Comparison of ENCODE assay signal across 12 cellular contexts in genomic region chr5:132477784-132478497, GRCh38. TPM values are rescaled to one million over a fixed set of nuclear protein-coding genes. Genes with fewer than 3 reads are reported as not detected.
DNase-seq lines count a peak whose midpoint lies in the region; ATAC-seq and TF ChIP-seq lines count a peak whose summit lies in the region.
"Had no signal": no experiment of that assay in that cellular context is flagged by ENCODE, and none has a peak within 500 bp of the region (broad histone marks: within the 10 kb centered on the region; RNA-seq: fewer than 3 reads in every experiment).

No MANE protein-coding gene starts in this region.

- no peak overlapping the region for H3K4me3 Mint-ChIP-seq in Caco-2 (ENCODE audit: unreplicated experiment)
- H3K4me3 Mint-ChIP-seq: nephron progenitor cell had no signal

- peaks cover 30% of the 10 kb centered on the region for H3K4me1 Mint-ChIP-seq in Caco-2 (ENCODE audit: low read depth, unreplicated experiment)

- H4K12ac ChIP-seq in trophoblast cell (ENCODE audit: low read depth, low read length), result no peak overlapping the region

- no CpG with 5 or more reads among the region's 12 CpGs for WGBS in trophoblast cell (ENCODE audit: extremely low coverage, insufficient coverage, insufficient read length)
- WGBS in GM23248 (ENCODE audit: low coverage in 1 of 2, low lambda C conversion rate in 2 of 2, missing lambda C conversion rate in 2 of 2), 2 experiments, result 80 to 83% methylated on average over 12 of the region's 12 CpGs

- no peak overlapping the region for H2BK5ac ChIP-seq in trophoblast cell (ENCODE audit: low read depth, low read length, poor library complexity)

- H2AK5ac ChIP-seq in trophoblast cell (ENCODE audit: low read length), result no peak overlapping the region

- 0 out of 2 replicates have a peak, but pooled peaks cover 5% of the 10 kb centered on the region for H3F3A ChIP-seq in GM23248 (ENCODE audit: insufficient read depth)

- no peak overlapping the region for H2BK120ac ChIP-seq in trophoblast cell (ENCODE audit: insufficient read depth, low read length, poor library complexity)

- intact Hi-C loops in Caco-2 (cut with micrococcal nuclease; ENCODE audit: unreplicated experiment) (no loop called here), OCI-LY7 (cut with micrococcal nuclease; ENCODE audit: unreplicated experiment) (no loop called here)

- no peaks in the 10 kb centered on the region for H4K20me1 ChIP-seq in OCI-LY7 (ENCODE audit: insufficient read depth, low read length)
- no peaks in the 10 kb centered on the region for H4K20me1 ChIP-seq in GM23248 (ENCODE audit: insufficient read depth)

- no peak overlapping the region for H2BK12ac ChIP-seq in trophoblast cell (ENCODE audit: low read length)

- POLR2A ChIA-PET in Caco-2 (lab: Charles Lee) (no interaction called here), OCI-LY7 (lab: Charles Lee) (interaction anchor here (0.6 to 4.1 kb wide), 6 partner anchors 10 to 1503 kb away, joined by 3 to 22 read pairs (median 7); no protein-coding TSS in a partner anchor)

- H3K27ac Mint-ChIP-seq in Caco-2 (ENCODE audit: unreplicated experiment), result peak overlapping the region; percentile 48
- H3K27ac Mint-ChIP-seq: nephron progenitor cell had no signal

- no peaks in the 10 kb centered on the region for H3K9me2 ChIP-seq in OCI-LY7 (ENCODE audit: insufficient read depth, low read length)
- H3K9me2 ChIP-seq in GM23248 (ENCODE audit: insufficient read depth), result no peaks in the 10 kb centered on the region

- no peak overlapping the region for H3K4me3 ChIP-seq in Caco-2 (ENCODE audit: low read depth, low read length)
- H3K4me3 ChIP-seq in OCI-LY7 (ENCODE audit: low read depth, low read length, poor library complexity, severe bottlenecking), result no peak overlapping the region
- peak overlapping the region in 1 of 2 donors; percentile 1 for H3K4me3 ChIP-seq in duodenal mucosa (ENCODE audit: low read depth in 1 of 2, low read length in 2 of 2)
- no peak overlapping the region for H3K4me3 ChIP-seq in trophoblast cell (ENCODE audit: low read depth, low read length)
- no peak overlapping the region for H3K4me3 ChIP-seq in GM23248

- H3K79me1 ChIP-seq in trophoblast cell (ENCODE audit: low read length), result no peaks in the 10 kb centered on the region

- in situ Hi-C loops in GM23248 (cut with MboI), result no loop called here

- H3K18ac ChIP-seq in trophoblast cell (ENCODE audit: low read length), result no peak overlapping the region

- H4K8ac ChIP-seq in trophoblast cell (ENCODE audit: low read depth, low read length), result no peak overlapping the region

- peaks cover 26% of the 10 kb centered on the region for H3K36me3 Mint-ChIP-seq in Caco-2 (ENCODE audit: insufficient read depth, unreplicated experiment)

- H3K27ac ChIP-seq in OCI-LY7 (ENCODE audit: low read depth, low read length, poor library complexity, severe bottlenecking) (no peak overlapping the region), duodenal mucosa (ENCODE audit: low read depth, low read length) (peak overlapping the region; percentile 22), trophoblast cell (ENCODE audit: low read depth, low read length) (no peak overlapping the region), GM23248 (no peak overlapping the region)

- no peaks in the 10 kb centered on the region for H3K9me3 ChIP-seq in Caco-2
- H3K9me3 ChIP-seq in OCI-LY7 (ENCODE audit: low read length), result no peaks in the 10 kb centered on the region
- H3K9me3 ChIP-seq in duodenal mucosa (ENCODE audit: control insufficient read depth in 1 of 2, low read length in 2 of 2), result no peaks in the 10 kb centered on the region
- peaks cover 3% of the 10 kb centered on the region for H3K9me3 ChIP-seq in trophoblast cell (ENCODE audit: insufficient read depth, low read depth, low read length)
- no peaks in the 10 kb centered on the region for H3K9me3 ChIP-seq in GM23248 (ENCODE audit: low read depth)

- H2AFZ ChIP-seq in OCI-LY7 (ENCODE audit: low read length) (no peak overlapping the region), trophoblast cell (ENCODE audit: insufficient read depth, low read length, poor library complexity) (no peak overlapping the region), GM23248 (no peak overlapping the region)

- H4K91ac ChIP-seq in trophoblast cell (ENCODE audit: low read depth, low read length), result no peak overlapping the region

- TF ChIP-seq CTCF in Caco-2 (IDR thresholded peaks at IDR 0.05; ENCODE audit: insufficient read depth in 1 of 2, low read depth in 1 of 2, low read length in 1 of 2, severe bottlenecking in 1 of 2, unreplicated experiment in 1 of 2) (no peak), OCI-LY7 (conservative IDR thresholded peaks at IDR 0.05; ENCODE audit: low read length) (no peak), GM10266 (IDR thresholded peaks at IDR 0.05; ENCODE audit: control insufficient read depth, insufficient read depth, low read depth, missing control alignments) (no peak)

- DNase-seq in Caco-2 (peak in 1 of 2 experiments; percentile 66), OCI-LY7 (ENCODE audit: low spot score) (no peak), trophoblast cell (peak; percentile 58 to 65), GM10266 (ENCODE audit: extremely low spot score) (no peak), GM23248 (no peak)
- DNase-seq: hippocampal formation; nephron progenitor cell; SIG-M5; stimulated activated CD4-positive, alpha-beta T cell treated with anti-CD3 and anti-CD28 coated beads, Interleukin-4, amount 100 ng/mL, for 4 hours had no signal

- H3K27me3 ChIP-seq in Caco-2 (replicated peaks; ENCODE audit: control insufficient read depth, insufficient read depth, low read length) (no peaks in the 10 kb centered on the region), duodenal mucosa (ENCODE audit: control insufficient read depth in 1 of 2, insufficient read depth in 2 of 2, low read length in 2 of 2) (no peaks in the 10 kb centered on the region), trophoblast cell (ENCODE audit: insufficient read depth, low read length) (no peaks in the 10 kb centered on the region), GM23248 (replicated peaks; ENCODE audit: insufficient read depth) (no peaks in the 10 kb centered on the region)

- H3K14ac ChIP-seq in trophoblast cell (ENCODE audit: low read length), result no peak overlapping the region

- H3K9me3 Mint-ChIP-seq in Caco-2 (ENCODE audit: unreplicated experiment), result no peaks in the 10 kb centered on the region
- H3K9me3 Mint-ChIP-seq: nephron progenitor cell had no signal

- no peaks in the 10 kb centered on the region for H3K27me3 Mint-ChIP-seq in Caco-2 (ENCODE audit: insufficient read depth, unreplicated experiment)

- H3K79me2 ChIP-seq in OCI-LY7 (ENCODE audit: insufficient read depth, low read depth, low read length), result no peaks in the 10 kb centered on the region
- H3K79me2 ChIP-seq in trophoblast cell (ENCODE audit: control insufficient read depth, insufficient read depth, low read length, poor library complexity), result no peaks in the 10 kb centered on the region
- H3K79me2 ChIP-seq in GM23248 (ENCODE audit: insufficient read depth), result no peaks in the 10 kb centered on the region

- no TSS peak for BruUV-seq in Caco-2 (replicated peaks; lab: Mats Ljungman, UMichigan)
- no TSS peak for BruUV-seq in OCI-LY7 (replicated peaks; lab: Mats Ljungman, UMichigan)

- ATAC-seq in HG03025 (IDR thresholded peaks at IDR 0.05; ENCODE audit: low FRiP score, unreplicated experiment) (no peak), HG03039 (IDR thresholded peaks at IDR 0.05; ENCODE audit: unreplicated experiment) (no peak)

- CTCF ChIA-PET in Caco-2 (lab: Charles Lee) (interaction anchor here (0.6 to 2.0 kb wide), 3 partner anchors 13 to 464 kb away, joined by 4 to 5 read pairs (median 4); partner anchors contain the start of gene IRF1), OCI-LY7 (lab: Charles Lee; ENCODE audit: unreplicated experiment) (interaction anchor here (0.9 to 1.3 kb wide), 2 partner anchors 10 to 11 kb away, joined by 4 to 6 read pairs; no protein-coding TSS in a partner anchor)

- H3K4ac ChIP-seq in trophoblast cell (ENCODE audit: low read depth, low read length), result no peak overlapping the region

- H3K36me3 ChIP-seq in Caco-2 (ENCODE audit: control insufficient read depth, insufficient read depth, low read length), result no peaks in the 10 kb centered on the region
- H3K36me3 ChIP-seq in OCI-LY7 (ENCODE audit: insufficient read depth, low read length), result peaks cover 17% of the 10 kb centered on the region
- H3K36me3 ChIP-seq in duodenal mucosa (ENCODE audit: control insufficient read depth in 1 of 2, insufficient read depth in 2 of 2, low read length in 2 of 2), result peaks cover under 1 to 14% of the 10 kb centered on the region in 2 donors
- H3K36me3 ChIP-seq in trophoblast cell (ENCODE audit: control insufficient read depth in 1 of 2, insufficient read depth in 2 of 2, low read length in 2 of 2), result no peaks in the 10 kb centered on the region
- peaks cover 4% of the 10 kb centered on the region for H3K36me3 ChIP-seq in GM23248 (ENCODE audit: low read depth)

- H3K23ac ChIP-seq in trophoblast cell (ENCODE audit: low read length), result no peak overlapping the region

- peak overlapping the region; percentile 22 to 63 for H3K9ac ChIP-seq in duodenal mucosa (ENCODE audit: low read depth in 1 of 2, low read length in 2 of 2)
- no peak overlapping the region for H3K9ac ChIP-seq in trophoblast cell (ENCODE audit: low read length)
- H3K9ac ChIP-seq in GM23248, result no peak overlapping the region

- H3K4me1 ChIP-seq in Caco-2, result peaks cover 41% of the 10 kb centered on the region
- H3K4me1 ChIP-seq in OCI-LY7 (ENCODE audit: insufficient read depth, low read length, poor library complexity, severe bottlenecking), result peaks cover 30% of the 10 kb centered on the region
- H3K4me1 ChIP-seq in duodenal mucosa (ENCODE audit: control insufficient read depth in 1 of 2, insufficient read depth in 2 of 2, low read length in 2 of 2), result peaks cover 69 to 78% of the 10 kb centered on the region in 2 donors
- H3K4me1 ChIP-seq in trophoblast cell (ENCODE audit: control insufficient read depth in 1 of 2, insufficient read depth in 2 of 2, low read length in 2 of 2), result peaks cover 13 to 17% of the 10 kb centered on the region in 2 experiments
- H3K4me1 ChIP-seq in GM23248 (ENCODE audit: insufficient read depth), result no peaks in the 10 kb centered on the region

- H3K4me2 ChIP-seq in OCI-LY7 (ENCODE audit: low read length) (peak overlapping the region; percentile 8; the same call in 1 of the 2 replicates), trophoblast cell (ENCODE audit: low read length) (no peak overlapping the region), GM23248 (ENCODE audit: unreplicated experiment) (no peak overlapping the region)

RNA-seq across cellular contexts. Expression of gene IRF1, which starts 12.6 kb away (rescaled TPM):
- 16.0 and 16.8 TPM in 2 replicates for total RNA-seq in Caco-2 (2022)
- total RNA-seq in OCI-LY7 (2014; rRNA removed; shearing (Covaris generic)), result 25.9 and 39.4 TPM in 2 replicates
- 24.8 and 32.3 TPM in 2 replicates for total RNA-seq in OCI-LY7 (2022)
- 2.7 and 3.3 TPM in 2 replicates for polyA plus RNA-seq in trophoblast cell (2013)
- total RNA-seq in GM23248 (2014; rRNA removed; shearing (Covaris generic)), result 6.2 and 10.4 TPM in 2 replicates
- 21.7 and 22.2 TPM in 2 replicates for polyA plus RNA-seq in GM23248 (2016; fragmentation: Nextera tagmentation; extraction: Ambion mirVana)

Comparison
In these comparisons a context has a peak if more than half of its experiments do, and no peak if none do; other contexts are left out.
1. DNase-seq: peak in trophoblast cell (2 of 2); none in OCI-LY7 (single experiment), GM10266 (single experiment) and GM23248 (single experiment).
2. H3K9ac ChIP-seq: peak in duodenal mucosa (2 of 2); none in trophoblast cell (single experiment) and GM23248 (single experiment).